ENCODE assay signal across 26 cellular contexts in the genomic region with DNA sequence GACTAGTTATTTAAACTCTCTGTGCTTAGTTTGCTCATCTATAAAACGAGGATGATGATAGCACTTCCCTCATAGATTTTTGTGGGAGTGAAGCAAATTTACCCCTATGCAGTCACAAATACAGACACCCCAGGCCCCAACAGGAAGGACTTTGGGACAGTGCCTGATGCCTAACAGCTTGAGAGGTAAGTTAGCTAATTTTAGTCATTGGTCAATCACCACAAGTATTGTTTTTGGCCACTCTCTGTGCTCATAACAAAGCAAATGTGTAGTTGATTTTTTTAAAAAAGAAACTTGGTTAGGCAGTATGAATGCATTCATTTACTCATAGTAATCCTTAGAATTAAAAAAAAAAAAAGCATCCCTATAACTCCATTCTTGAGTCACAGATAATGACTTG.
"Had no signal": no experiment of that assay in that cellular context is flagged by ENCODE, and none has a peak within 500 bp of the region (broad histone marks: within the 10 kb centered on the region; RNA-seq: fewer than 3 reads in every experiment).

No MANE protein-coding gene starts in this region.

- H3K4me3 Mint-ChIP-seq: nephron; neural progenitor cell; stimulated activated effector memory CD8-positive, alpha-beta T cell treated with anti-CD3 and anti-CD28 coated beads, Interleukin-12 subunit alpha, Interleukin-12 subunit beta, amount 100 ng/mL, for 72 hours; stimulated activated naive B cell treated with anti-CD40 and anti-IgM and Interleukin-4, amounts not matched to agents 10 μg/mL and 1 μg/mL and 100 μg/mL, for 72 hours; stimulated activated naive CD8-positive, alpha-beta T cell treated with anti-CD3 and anti-CD28 coated beads, Interleukin-15, Interleukin-2, amounts not matched to agents 100 ng/mL and 50 ng/mL, for 24 hours had no signal

- H3K36me3 Mint-ChIP-seq: neural progenitor cell; stimulated activated effector memory CD8-positive, alpha-beta T cell treated with anti-CD3 and anti-CD28 coated beads, Interleukin-12 subunit alpha, Interleukin-12 subunit beta, amount 100 ng/mL, for 72 hours; stimulated activated naive B cell treated with anti-CD40 and anti-IgM and Interleukin-4, amounts not matched to agents 10 μg/mL and 1 μg/mL and 100 μg/mL, for 72 hours had no signal

- DNase-seq: occipital lobe; ovary; posterior cingulate gyrus; psoas muscle; right cardiac atrium; right lobe of liver; sigmoid colon; small intestine; stimulated activated CD4-positive, alpha-beta T cell treated with anti-CD3 and anti-CD28 coated beads, Interleukin-15, amount 100 ng/mL, for 24 hours; stimulated activated CD4-positive, alpha-beta T cell treated with anti-CD3 and anti-CD28 coated beads, Interleukin-2, amount 100 ng/mL, for 24 hours; stimulated activated CD4-positive, alpha-beta T cell treated with anti-CD3 and anti-CD28 coated beads, Interleukin-2, amount 100 ng/mL, for 48 hours; stimulated activated CD4-positive, alpha-beta T cell treated with anti-CD3 and anti-CD28 coated beads, Interleukin-4, amount 100 ng/mL, for 24 hours; stimulated activated naive B cell treated with anti-CD40 and anti-IgM and Interleukin-4, amounts not matched to agents 10 μg/mL and 1 μg/mL and 100 μg/mL, for 72 hours; stimulated activated naive CD4-positive, alpha-beta T cell treated with Interleukin-2 at 50 U/mL for 16 hours; stomach; thyroid gland; trophoblast cell; upper lobe of left lung had no signal

- H3K4me3 ChIP-seq: neural progenitor cell, ovary, psoas muscle, right lobe of liver, sigmoid colon, stomach, thoracic aorta, thyroid gland, tibial nerve, upper lobe of left lung, vagina had no signal

- H3K27me3 Mint-ChIP-seq: progenitor cell of endocrine pancreas; stimulated activated naive B cell treated with anti-CD40 and anti-IgM and Interleukin-4, amounts not matched to agents 10 μg/mL and 1 μg/mL and 100 μg/mL, for 72 hours; stimulated activated naive CD8-positive, alpha-beta T cell treated with anti-CD3 and anti-CD28 coated beads, Interleukin-15, Interleukin-2, amounts not matched to agents 100 ng/mL and 50 ng/mL, for 24 hours had no signal

- ATAC-seq: psoas muscle; right cardiac atrium; right lobe of liver; stimulated activated effector memory CD8-positive, alpha-beta T cell treated with anti-CD3 and anti-CD28 coated beads, Interleukin-12 subunit alpha, Interleukin-12 subunit beta, amount 100 ng/mL, for 72 hours; stimulated activated naive B cell treated with anti-CD40 and anti-IgM and Interleukin-4, amounts not matched to agents 10 μg/mL and 1 μg/mL and 100 μg/mL, for 72 hours had no signal

- H3K9me3 Mint-ChIP-seq: nephron; neural progenitor cell; stimulated activated naive B cell treated with anti-CD40 and anti-IgM and Interleukin-4, amounts not matched to agents 10 μg/mL and 1 μg/mL and 100 μg/mL, for 72 hours; stimulated activated naive CD8-positive, alpha-beta T cell treated with anti-CD3 and anti-CD28 coated beads, Interleukin-15, Interleukin-2, amounts not matched to agents 100 ng/mL and 50 ng/mL, for 24 hours had no signal

- H3K27ac Mint-ChIP-seq: nephron; neural progenitor cell; progenitor cell of endocrine pancreas; stimulated activated effector memory CD8-positive, alpha-beta T cell treated with anti-CD3 and anti-CD28 coated beads, Interleukin-12 subunit alpha, Interleukin-12 subunit beta, amount 100 ng/mL, for 72 hours; stimulated activated naive B cell treated with anti-CD40 and anti-IgM and Interleukin-4, amounts not matched to agents 10 μg/mL and 1 μg/mL and 100 μg/mL, for 72 hours; stimulated activated naive CD8-positive, alpha-beta T cell treated with anti-CD3 and anti-CD28 coated beads, Interleukin-15, Interleukin-2, amounts not matched to agents 100 ng/mL and 50 ng/mL, for 24 hours had no signal

- H3K4me1 Mint-ChIP-seq: nephron; stimulated activated effector memory CD8-positive, alpha-beta T cell treated with anti-CD3 and anti-CD28 coated beads, Interleukin-12 subunit alpha, Interleukin-12 subunit beta, amount 100 ng/mL, for 72 hours; stimulated activated naive B cell treated with anti-CD40 and anti-IgM and Interleukin-4, amounts not matched to agents 10 μg/mL and 1 μg/mL and 100 μg/mL, for 72 hours had no signal
